16 cellular contexts compared by ENCODE assay signal in genomic region chr13:95222733-95223018, GRCh38.
DNase-seq lines count a peak whose midpoint lies in the region; ATAC-seq and TF ChIP-seq lines count a peak whose summit lies in the region.
"Had no signal": no experiment of that assay in that cellular context is flagged by ENCODE, and none has a peak within 500 bp of the region (broad histone marks: within the 10 kb centered on the region; RNA-seq: fewer than 3 reads in every experiment).

No MANE protein-coding gene starts in this region.

- H3K9me3 Mint-ChIP-seq in GM23338, result no peaks in the 10 kb centered on the region
- no peaks in the 10 kb centered on the region for H3K9me3 Mint-ChIP-seq in activated naive CD8-positive, alpha-beta T cell treated with anti-CD3 and anti-CD28 coated beads for 36 hours
- H3K9me3 Mint-ChIP-seq: natural killer cell had no signal

- no peaks in the 10 kb centered on the region for H3F3A ChIP-seq in GM23338 (replicated peaks; ENCODE audit: low read depth)

- H3K36me3 ChIP-seq in GM23338 (ENCODE audit: insufficient read depth) (no peaks in the 10 kb centered on the region), mucosa of rectum (ENCODE audit: control insufficient read depth in 2 of 2, insufficient read depth in 2 of 2, low read length in 2 of 2) (peaks cover 0 to 3% of the 10 kb centered on the region in 2 donors), Karpas-422 (ENCODE audit: insufficient read depth, low read length) (no peaks in the 10 kb centered on the region)
- H3K36me3 ChIP-seq: cardiac muscle cell, thyroid gland had no signal

- H3K36me3 Mint-ChIP-seq in GM23338 (ENCODE audit: low read depth), result no peaks in the 10 kb centered on the region
- peaks cover 21% of the 10 kb centered on the region for H3K36me3 Mint-ChIP-seq in activated naive CD8-positive, alpha-beta T cell treated with anti-CD3 and anti-CD28 coated beads for 36 hours
- H3K36me3 Mint-ChIP-seq: natural killer cell had no signal

- H2AFZ ChIP-seq in GM23338 (no peak overlapping the region), Karpas-422 (ENCODE audit: low read length) (no peak overlapping the region)

- H3K79me2 ChIP-seq in GM23338 (replicated peaks; ENCODE audit: insufficient read depth) (no peaks in the 10 kb centered on the region), Karpas-422 (ENCODE audit: low read length) (peaks cover 62% of the 10 kb centered on the region)

- H3K9me3 ChIP-seq in mucosa of rectum (ENCODE audit: control insufficient read depth in 2 of 2, low read length in 2 of 2) (no peaks in the 10 kb centered on the region), Karpas-422 (ENCODE audit: low read length) (no peaks in the 10 kb centered on the region)
- H3K9me3 ChIP-seq: thyroid gland had no signal

- H3K4me1 ChIP-seq in GM23338 (ENCODE audit: insufficient read depth) (no peaks in the 10 kb centered on the region), mucosa of rectum (ENCODE audit: control insufficient read depth in 2 of 2, insufficient read depth in 2 of 2, low read length in 2 of 2) (peaks cover 15 to 18% of the 10 kb centered on the region in 2 donors), Karpas-422 (ENCODE audit: low read length) (peaks cover 27% of the 10 kb centered on the region)
- H3K4me1 ChIP-seq: thyroid gland had no signal

- no peaks in the 10 kb centered on the region for H3K27me3 ChIP-seq in GM23338 (ENCODE audit: insufficient read depth)
- H3K27me3 ChIP-seq in mucosa of rectum (ENCODE audit: control insufficient read depth in 2 of 2, insufficient read depth in 2 of 2, low read length in 2 of 2), result no peaks in the 10 kb centered on the region
- H3K27me3 ChIP-seq in Karpas-422 (ENCODE audit: low read length), result no peaks in the 10 kb centered on the region
- H3K27me3 ChIP-seq: cardiac muscle cell, thyroid gland had no signal

- ATAC-seq in GM18867 (IDR thresholded peaks at IDR 0.05; ENCODE audit: unreplicated experiment) (peak; percentile 36), GM23338 (peak; percentile 34; the same call in 1 of the 3 replicates), HG03280 (IDR thresholded peaks at IDR 0.05; ENCODE audit: unreplicated experiment) (peak; percentile 37)
- ATAC-seq: natural killer cell had no signal

- H3K4me3 Mint-ChIP-seq in GM23338, result no peak overlapping the region
- H3K4me3 Mint-ChIP-seq in activated naive CD8-positive, alpha-beta T cell treated with anti-CD3 and anti-CD28 coated beads for 36 hours, result no peak overlapping the region
- H3K4me3 Mint-ChIP-seq: natural killer cell had no signal

- peaks cover 6% of the 10 kb centered on the region; the same call in 1 of the 3 replicates for H3K4me1 Mint-ChIP-seq in GM23338
- H3K4me1 Mint-ChIP-seq in activated naive CD8-positive, alpha-beta T cell treated with anti-CD3 and anti-CD28 coated beads for 36 hours, result peaks cover 11% of the 10 kb centered on the region

- H3K4me2 ChIP-seq in GM23338, result no peak overlapping the region
- H3K4me2 ChIP-seq in Karpas-422 (ENCODE audit: low read depth, low read length, poor library complexity, severe bottlenecking), result no peak overlapping the region

- no peak overlapping the region for H3K4me3 ChIP-seq in GM23338
- no peak overlapping the region for H3K4me3 ChIP-seq in mucosa of rectum (ENCODE audit: low read length in 2 of 2)
- H3K4me3 ChIP-seq in Karpas-422 (ENCODE audit: low read length), result no peak overlapping the region
- H3K4me3 ChIP-seq: cardiac muscle cell, thyroid gland had no signal

- peaks cover 2% of the 10 kb centered on the region for H3K27me3 Mint-ChIP-seq in GM23338 (ENCODE audit: insufficient read depth, low read depth, poor library complexity)
- H3K27me3 Mint-ChIP-seq in activated naive CD8-positive, alpha-beta T cell treated with anti-CD3 and anti-CD28 coated beads for 36 hours, result no peaks in the 10 kb centered on the region

- no peak for TF ChIP-seq CTCF in GM23338 (conservative IDR thresholded peaks at IDR 0.05; ENCODE audit: low read depth in 2 of 2)

- H3K27ac ChIP-seq in GM23338 (ENCODE audit: low read depth), result no peak overlapping the region
- peak overlapping the region; percentile 43 to 65 for H3K27ac ChIP-seq in mucosa of rectum (ENCODE audit: low read depth in 2 of 2, low read length in 2 of 2)
- H3K27ac ChIP-seq in Karpas-422 (ENCODE audit: low read length), result no peak overlapping the region
- H3K27ac ChIP-seq: cardiac muscle cell, thyroid gland had no signal

- no peaks in the 10 kb centered on the region for H4K20me1 ChIP-seq in GM23338 (replicated peaks; ENCODE audit: insufficient read depth)
- no peaks in the 10 kb centered on the region for H4K20me1 ChIP-seq in Karpas-422 (ENCODE audit: insufficient read depth, low read depth, low read length)

- DNase-seq in GM23338 (ENCODE audit: low spot score) (no peak), NAMALWA (ENCODE audit: low spot score) (no peak), Karpas-422 (no peak)
- no peak for DNase-seq in activated naive CD8-positive, alpha-beta T cell treated with anti-CD3 and anti-CD28 coated beads for 36 hours
- DNase-seq: activated CD4-positive, alpha-beta T cell treated with anti-CD3 and anti-CD28 coated beads for 1 hour; activated CD8-positive, alpha-beta memory T cell treated with anti-CD3 and anti-CD28 coated beads, Interleukin-2, amount 50 U/mL, for 48 hours; activated naive CD4-positive, alpha-beta T cell treated with anti-CD3 and anti-CD28 coated beads, Interleukin-2, amount 50 U/mL, for 16 hours; DND-41; effector memory CD4-positive, alpha-beta T cell; natural killer cell; stimulated activated CD4-positive, alpha-beta T cell treated with anti-CD3 and anti-CD28 coated beads, Interleukin-1b, Interleukin-23, amount 100 ng/mL, for 48 hours; thyroid gland had no signal

- no peak overlapping the region for H3K9ac ChIP-seq in mucosa of rectum (ENCODE audit: low read depth in 1 of 2, low read length in 2 of 2)
- H3K9ac ChIP-seq in Karpas-422 (ENCODE audit: low read length), result no peak overlapping the region

- H3K27ac Mint-ChIP-seq in GM23338, result no peak overlapping the region
- no peak overlapping the region for H3K27ac Mint-ChIP-seq in activated naive CD8-positive, alpha-beta T cell treated with anti-CD3 and anti-CD28 coated beads for 36 hours
- H3K27ac Mint-ChIP-seq: natural killer cell had no signal

- H3K9me2 ChIP-seq in GM23338 (ENCODE audit: insufficient read depth) (no peaks in the 10 kb centered on the region), Karpas-422 (replicated peaks; ENCODE audit: insufficient read depth, low read length) (no peaks in the 10 kb centered on the region)

TF ChIP-seq in GM23338, 12 proteins besides CTCF, POLR2A, EP300 and RAD21 (continues in another document):
- TF ChIP-seq, protein P1, sequence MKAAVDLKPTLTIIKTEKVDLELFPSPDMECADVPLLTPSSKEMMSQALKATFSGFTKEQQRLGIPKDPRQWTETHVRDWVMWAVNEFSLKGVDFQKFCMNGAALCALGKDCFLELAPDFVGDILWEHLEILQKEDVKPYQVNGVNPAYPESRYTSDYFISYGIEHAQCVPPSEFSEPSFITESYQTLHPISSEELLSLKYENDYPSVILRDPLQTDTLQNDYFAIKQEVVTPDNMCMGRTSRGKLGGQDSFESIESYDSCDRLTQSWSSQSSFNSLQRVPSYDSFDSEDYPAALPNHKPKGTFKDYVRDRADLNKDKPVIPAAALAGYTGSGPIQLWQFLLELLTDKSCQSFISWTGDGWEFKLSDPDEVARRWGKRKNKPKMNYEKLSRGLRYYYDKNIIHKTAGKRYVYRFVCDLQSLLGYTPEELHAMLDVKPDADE (IDR thresholded peaks at IDR 0.05), result no peak
- TF ChIP-seq JUNB (IDR thresholded peaks at IDR 0.05; ENCODE audit: unreplicated experiment), result no peak

Comparison
In these comparisons a context has a peak if more than half of its experiments do, and no peak if none do; other contexts are left out.
1. H3K27ac ChIP-seq: peak in mucosa of rectum (2 of 2); none in GM23338 (single experiment) and Karpas-422 (single experiment).
2. Peak in every context shown above with its lines, with median percentiles within 50 percentile points of each other: ATAC-seq.